Comparison of ENCODE assay signal across 13 cellular contexts in the genomic region with DNA sequence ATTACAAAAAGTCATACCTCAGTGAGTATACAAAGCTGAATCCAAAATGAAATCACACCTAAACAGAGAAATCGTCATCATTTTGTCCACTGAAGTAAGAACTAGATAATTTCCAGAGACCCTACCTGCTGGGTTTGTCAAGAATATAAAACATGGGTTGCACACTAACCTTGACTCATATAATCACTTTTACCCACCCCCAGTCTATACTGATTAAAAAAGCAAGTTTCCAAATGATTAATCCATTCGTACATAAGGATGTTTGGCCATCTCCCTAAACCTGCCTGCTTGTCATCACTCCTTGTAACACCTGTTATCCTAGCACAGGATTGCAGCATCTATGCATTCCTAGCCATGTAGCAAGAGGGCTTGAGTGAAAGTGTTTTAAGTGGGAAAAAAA. TPM values are rescaled to one million over a fixed set of nuclear protein-coding genes. Genes with fewer than 3 reads are reported as not detected.
DNase-seq lines count a peak whose midpoint lies in the region; ATAC-seq and TF ChIP-seq lines count a peak whose summit lies in the region.
"Had no signal": no experiment of that assay in that cellular context is flagged by ENCODE, and none has a peak within 500 bp of the region (broad histone marks: within the 10 kb centered on the region; RNA-seq: fewer than 3 reads in every experiment).

No MANE protein-coding gene starts in this region.

- no peaks in the 10 kb centered on the region for H3K9me3 ChIP-seq in CD8-positive, alpha-beta T cell (ENCODE audit: low read length)
- no peaks in the 10 kb centered on the region for H3K9me3 ChIP-seq in esophagus squamous epithelium
- H3K9me3 ChIP-seq: heart right ventricle had no signal

- intact Hi-C loops in CD8-positive, alpha-beta T cell (cut with DNase I, micrococcal nuclease) = loop anchor here in 1 of 2 experiments (10.0 kb wide), 1 partner anchor 230 kb away; no protein-coding TSS in a partner anchor
- intact Hi-C loops in natural killer cell (cut with micrococcal nuclease) = no loop called here
- intact Hi-C loops in esophagus squamous epithelium (cut with DNase I) = no loop called here
- intact Hi-C loops in posterior cingulate gyrus (cut with DNase I) = no loop called here

- H3K4me1 Mint-ChIP-seq in CD8-positive, alpha-beta T cell (ENCODE audit: low read depth) = peaks cover 59% of the 10 kb centered on the region
- peaks cover 25% of the 10 kb centered on the region for H3K4me1 Mint-ChIP-seq in HFFc6 (ENCODE audit: low read depth)
- H3K4me1 Mint-ChIP-seq in activated naive CD8-positive, alpha-beta T cell (ENCODE audit: low read depth) = peaks cover 57% of the 10 kb centered on the region
- peaks cover 41 to 45% of the 10 kb centered on the region in 2 donors for H3K4me1 Mint-ChIP-seq in natural killer cell

- no peaks in the 10 kb centered on the region for H3K9me3 Mint-ChIP-seq in CD8-positive, alpha-beta T cell
- H3K9me3 Mint-ChIP-seq in HFFc6 (no peaks in the 10 kb centered on the region), natural killer cell (no peaks in the 10 kb centered on the region)
- H3K9me3 Mint-ChIP-seq in activated naive CD8-positive, alpha-beta T cell (ENCODE audit: low read depth) = no peaks in the 10 kb centered on the region

- H3K4me3 Mint-ChIP-seq in CD8-positive, alpha-beta T cell = peak overlapping the region; percentile 97
- H3K4me3 Mint-ChIP-seq in HFFc6 (peak overlapping the region; percentile 94), natural killer cell (peak overlapping the region; percentile 75)
- H3K4me3 Mint-ChIP-seq in activated naive CD8-positive, alpha-beta T cell = peak overlapping the region; percentile 80

- peaks cover 55% of the 10 kb centered on the region for H3K36me3 Mint-ChIP-seq in CD8-positive, alpha-beta T cell
- H3K36me3 Mint-ChIP-seq in HFFc6 (ENCODE audit: low read depth) (peaks cover 6% of the 10 kb centered on the region; the same call in 1 of the 2 replicates), natural killer cell (peaks cover 8% of the 10 kb centered on the region)
- peaks cover 10% of the 10 kb centered on the region for H3K36me3 Mint-ChIP-seq in activated naive CD8-positive, alpha-beta T cell

- H3K27ac ChIP-seq in CD8-positive, alpha-beta T cell (ENCODE audit: low read depth, low read length) = no peak overlapping the region
- H3K27ac ChIP-seq in esophagus squamous epithelium = no peak overlapping the region
- H3K27ac ChIP-seq: heart right ventricle had no signal

- H3K27me3 Mint-ChIP-seq in CD8-positive, alpha-beta T cell (ENCODE audit: low read depth) = no peaks in the 10 kb centered on the region
- H3K27me3 Mint-ChIP-seq in HFFc6 (ENCODE audit: insufficient read depth) (no peaks in the 10 kb centered on the region), natural killer cell (ENCODE audit: low read depth in 2 of 2) (peaks cover 0 to 36% of the 10 kb centered on the region in 2 donors)
- H3K27me3 Mint-ChIP-seq in activated naive CD8-positive, alpha-beta T cell = no peaks in the 10 kb centered on the region

- no peak for ATAC-seq in CD8-positive, alpha-beta T cell
- ATAC-seq in natural killer cell (no peak), HG03460 (IDR thresholded peaks at IDR 0.05; ENCODE audit: unreplicated experiment) (no peak)
- ATAC-seq: heart right ventricle, left colon had no signal

- no peak for TF ChIP-seq POLR2A in esophagus squamous epithelium (IDR thresholded peaks at IDR 0.05)

- H3K27me3 ChIP-seq in CD8-positive, alpha-beta T cell (ENCODE audit: insufficient read depth, low read length) = no peaks in the 10 kb centered on the region
- H3K27me3 ChIP-seq in esophagus squamous epithelium = peaks cover 0 to 3% (median 0%) of the 10 kb centered on the region in 4 donors

- peak overlapping the region; percentile 32 for H3K27ac Mint-ChIP-seq in CD8-positive, alpha-beta T cell
- H3K27ac Mint-ChIP-seq in HFFc6 (0 out of 2 replicates have a peak overlapping the region, but pooled peaks have one; percentile 55), natural killer cell (peak overlapping the region; percentile 63 to 71)
- H3K27ac Mint-ChIP-seq in activated naive CD8-positive, alpha-beta T cell = peak overlapping the region; percentile 68

- DNase-seq in CD8-positive, alpha-beta T cell = no peak
- DNase-seq in HFFc6 (no peak), natural killer cell (no peak), esophagus squamous epithelium (lab: John Stamatoyannopoulos, UW) (no peak), posterior cingulate gyrus (no peak)
- DNase-seq: C1 segment of cervical spinal cord, heart right ventricle, left colon, NCI-H2081, NCI-H748 treated with DMSO at 0.1 percent for 48 hours, SHP77 treated with DMSO at 0.1 percent for 48 hours had no signal

- no peaks in the 10 kb centered on the region for H3K36me3 ChIP-seq in CD8-positive, alpha-beta T cell (ENCODE audit: insufficient read depth, low read length)
- peaks cover 0 to 15% (median 0%) of the 10 kb centered on the region in 3 donors for H3K36me3 ChIP-seq in esophagus squamous epithelium

- no peak for TF ChIP-seq CTCF in CD8-positive, alpha-beta T cell (IDR thresholded peaks at IDR 0.05)
- no peak for TF ChIP-seq CTCF in HFFc6 (IDR thresholded peaks at IDR 0.05)
- no peak for TF ChIP-seq CTCF in natural killer cell (IDR thresholded peaks at IDR 0.05)
- no peak for TF ChIP-seq CTCF in esophagus squamous epithelium (IDR thresholded peaks at IDR 0.05)

- no peak overlapping the region for H3K4me3 ChIP-seq in CD8-positive, alpha-beta T cell (ENCODE audit: low read depth, low read length)
- no peak overlapping the region for H3K4me3 ChIP-seq in esophagus squamous epithelium

- CTCF ChIA-PET in CD8-positive, alpha-beta T cell (lab: Charles Lee) = no interaction called here

- H3K4me1 ChIP-seq in CD8-positive, alpha-beta T cell (ENCODE audit: insufficient read depth, low read length) = peaks cover 34% of the 10 kb centered on the region
- H3K4me1 ChIP-seq in esophagus squamous epithelium = peaks cover 0 to 49% (median 6%) of the 10 kb centered on the region in 3 donors

- 43 to 50% methylated on average over 2 of the region's 2 CpGs for WGBS in esophagus squamous epithelium, 2 donors

- POLR2A ChIA-PET in CD8-positive, alpha-beta T cell (lab: Charles Lee) = no interaction called here

RNA-seq across cellular contexts. Expression of a gene that starts 4.7 kb away (rescaled TPM):
- 10 to 100 TPM; 61.0 to 64.9 TPM for total RNA-seq in CD8-positive, alpha-beta T cell
- 10 to 100 TPM; 25.1 to 34.0 (median 30.0) TPM for total RNA-seq in HFFc6 (2021; fragmentation: NEBNext Ultra II Directional; extraction: Animal tissue kit (Norgen Biotek cat#: 25700))
- 10 to 100 TPM; 58.1 to 66.4 (median 60.0) TPM for total RNA-seq in natural killer cell
- 10 to 100 TPM; 13.8 to 25.0 (median 19.9) TPM for total RNA-seq in esophagus squamous epithelium
